9 cellular contexts compared by ENCODE assay signal in genomic region chr6:39362487-39362865, GRCh38. TPM values are rescaled to one million over a fixed set of nuclear protein-coding genes. Genes with fewer than 3 reads are reported as not detected.
A peak's percentile ranks its signal among the peaks of the same experiment; 100 is the strongest.
DNase-seq lines count a peak whose midpoint lies in the region; ATAC-seq and TF ChIP-seq lines count a peak whose summit lies in the region.
"Had no signal": no experiment of that assay in that cellular context is flagged by ENCODE, and none has a peak within 500 bp of the region (broad histone marks: within the 10 kb centered on the region; RNA-seq: fewer than 3 reads in every experiment).

No MANE protein-coding gene starts in this region.

- TF ChIP-seq CTCF in NB4 (IDR thresholded peaks at IDR 0.05; ENCODE audit: low read depth, low read length) = peak; percentile 20

- ATAC-seq in activated CD4-positive, CD25-positive, alpha-beta regulatory T cell treated with anti-CD3 and anti-CD28 coated beads, Interleukin-2, amount 50 U/mL, for 24 hours = no peak
- no peak for ATAC-seq in GM18873 (IDR thresholded peaks at IDR 0.05; ENCODE audit: low FRiP score, unreplicated experiment)

- peaks cover 9% of the 10 kb centered on the region for H3K27me3 Mint-ChIP-seq in activated naive CD4-positive, alpha-beta T cell treated with anti-CD3 and anti-CD28 coated beads for 36 hours (ENCODE audit: low read depth)

- CTCF ChIA-PET in activated naive CD4-positive, alpha-beta T cell treated with anti-CD3 and anti-CD28 coated beads for 36 hours (lab: Charles Lee) = interaction anchor here (0.5 to 2.1 kb wide), 7 partner anchors 14 to 946 kb away, joined by 3 to 8 read pairs (median 3); no protein-coding TSS in a partner anchor

- H3K4me3 Mint-ChIP-seq in activated naive CD4-positive, alpha-beta T cell treated with anti-CD3 and anti-CD28 coated beads for 36 hours = no peak overlapping the region

- no peaks in the 10 kb centered on the region for H3K9me3 Mint-ChIP-seq in activated naive CD4-positive, alpha-beta T cell treated with anti-CD3 and anti-CD28 coated beads for 36 hours

- H3K27ac ChIP-seq in caudate nucleus (ENCODE audit: low read depth, low read length) = peak overlapping the region; percentile 49

- H3K27ac Mint-ChIP-seq in activated naive CD4-positive, alpha-beta T cell treated with anti-CD3 and anti-CD28 coated beads for 36 hours = no peak overlapping the region

- no peaks in the 10 kb centered on the region for H3K36me3 Mint-ChIP-seq in activated naive CD4-positive, alpha-beta T cell treated with anti-CD3 and anti-CD28 coated beads for 36 hours (ENCODE audit: low read depth)

- DNase-seq in DMS53 (lab: John Stamatoyannopoulos, UW) = peak; percentile 57
- no peak for DNase-seq in DMS53 treated with DMSO at 0.1 percent for 48 hours (lab: John Stamatoyannopoulos, UW; ENCODE audit: unreplicated experiment)
- peak; percentile 16 for DNase-seq in NB4 (ENCODE audit: low read depth)
- peak in 24 of 61 donors; percentile 8 to 57 (median 28) for DNase-seq in caudate nucleus (lab: John Stamatoyannopoulos, UW)
- peak; percentile 28 for DNase-seq in putamen (ENCODE audit: low spot score)
- no peak for DNase-seq in activated naive CD4-positive, alpha-beta T cell treated with anti-CD3 and anti-CD28 coated beads for 36 hours

- no peak overlapping the region for H3K4me3 ChIP-seq in NB4 (ENCODE audit: low read depth, low read length)

- intact Hi-C loops in activated naive CD4-positive, alpha-beta T cell treated with anti-CD3 and anti-CD28 coated beads for 36 hours (cut with micrococcal nuclease) = loop anchor here (5.0 to 10.0 kb wide), 2 partner anchors 502 to 945 kb away; no protein-coding TSS in a partner anchor

- TF ChIP-seq POLR2A in NB4 (IDR thresholded peaks at IDR 0.05; ENCODE audit: extremely low read depth, insufficient read length) = no peak

- H3K4me1 Mint-ChIP-seq in activated naive CD4-positive, alpha-beta T cell treated with anti-CD3 and anti-CD28 coated beads for 36 hours (ENCODE audit: low read depth) = no peaks in the 10 kb centered on the region

RNA-seq across cellular contexts. Expression of gene KCNK16, which starts 40.0 kb away (rescaled TPM):
- total RNA-seq in activated naive CD4-positive, alpha-beta T cell treated with anti-CD3 and anti-CD28 coated beads for 36 hours = not detected
- total RNA-seq: subcutaneous adipose tissue had no signal

RNA-seq across cellular contexts. Expression of gene KCNK17, which starts 48.3 kb away (rescaled TPM):
- total RNA-seq in activated naive CD4-positive, alpha-beta T cell treated with anti-CD3 and anti-CD28 coated beads for 36 hours = not detected
- total RNA-seq: subcutaneous adipose tissue had no signal

Comparison
In these comparisons a context has a peak if more than half of its experiments do, and no peak if none do; other contexts are left out.
1. DNase-seq: peak in DMS53 (single experiment), NB4 (single experiment) and putamen (single experiment); none in DMS53 treated with DMSO at 0.1 percent for 48 hours (single experiment) and activated naive CD4-positive, alpha-beta T cell treated with anti-CD3 and anti-CD28 coated beads for 36 hours (single experiment).